27 cellular contexts compared by ENCODE assay signal in genomic region chr9:135739271-135740220, GRCh38. TPM values are rescaled to one million over a fixed set of nuclear protein-coding genes. Genes with fewer than 3 reads are reported as not detected.
DNase-seq lines count a peak whose midpoint lies in the region; ATAC-seq, FAIRE-seq and TF ChIP-seq lines count a peak whose summit lies in the region.
"Had no signal": no experiment of that assay in that cellular context is flagged by ENCODE, and none has a peak within 500 bp of the region (broad histone marks: within the 10 kb centered on the region; RNA-seq: fewer than 3 reads in every experiment).

No MANE protein-coding gene starts in this region.

- no peak for FAIRE-seq in astrocyte (lab: Jason Lieb, UNC)
- FAIRE-seq: A549, D721Med, GM12878, H54 had no signal

- H3K9ac ChIP-seq in astrocyte (ENCODE audit: low read length), result no peak overlapping the region
- no peak overlapping the region for H3K9ac ChIP-seq in neuronal stem cell (ENCODE audit: low read depth, low read length, poor library complexity)

- H4K91ac ChIP-seq in neuronal stem cell (ENCODE audit: low read depth, low read length, poor library complexity), result no peak overlapping the region

- H3K4me2 ChIP-seq in astrocyte (ENCODE audit: low read length) (no peak overlapping the region), neuronal stem cell (ENCODE audit: insufficient read depth, low read length, poor library complexity, severe bottlenecking) (no peak overlapping the region), GM23338 (no peak overlapping the region)
- H3K4me2 ChIP-seq: A549 had no signal

- H3K9me3 ChIP-seq in astrocyte (ENCODE audit: insufficient read depth, low read depth, low read length) (no peaks in the 10 kb centered on the region), neuronal stem cell (replicated peaks in 1 of 2; ENCODE audit: control insufficient read depth in 2 of 2, insufficient read depth in 1 of 2, low read depth in 1 of 2, low read length in 2 of 2) (no peaks in the 10 kb centered on the region)
- H3K9me3 ChIP-seq: A549; BE2C; BLaER1 treated with 17β-estradiol and CSF1 and Interleukin-3, amounts not matched to agents 10 nM and 100 nM; HAP-1 had no signal

- H3K27me3 Mint-ChIP-seq in astrocyte (ENCODE audit: low read depth, unreplicated experiment), result peaks cover 30% of the 10 kb centered on the region
- peaks cover 6% of the 10 kb centered on the region for H3K27me3 Mint-ChIP-seq in activated CD8-positive, alpha-beta memory T cell treated with anti-CD3 and anti-CD28 coated beads, Interleukin-2, amount 10 ng/mL, durations not matched to agents 7 days and 5 days
- peaks cover 4% of the 10 kb centered on the region for H3K27me3 Mint-ChIP-seq in GM23338 (ENCODE audit: insufficient read depth, low read depth, poor library complexity)

- in situ Hi-C loops in G401 (cut with HindIII; ENCODE audit: low sequenced_read_pairs), result no loop called here

- no peak overlapping the region for H3K23ac ChIP-seq in neuronal stem cell (ENCODE audit: low read depth, low read length, poor library complexity)

- H3K27ac Mint-ChIP-seq in astrocyte (ENCODE audit: unreplicated experiment), result peak overlapping the region; percentile 18
- no peak overlapping the region for H3K27ac Mint-ChIP-seq in activated CD8-positive, alpha-beta memory T cell treated with anti-CD3 and anti-CD28 coated beads, Interleukin-2, amount 10 ng/mL, durations not matched to agents 7 days and 5 days
- no peak overlapping the region for H3K27ac Mint-ChIP-seq in GM23338
- H3K27ac Mint-ChIP-seq: CD4-positive, alpha-beta T cell; CD8-positive, alpha-beta memory T cell had no signal

- WGBS in neuronal stem cell (ENCODE audit: extremely low coverage in 2 of 2, insufficient read length in 2 of 2, insufficient replicate concordance in 1 of 2), 2 donors, result no CpG with 5 or more reads among the region's 28 CpGs

- H2BK15ac ChIP-seq in neuronal stem cell (ENCODE audit: low read length), result peak overlapping the region; percentile 83

- H3F3A ChIP-seq in GM23338 (replicated peaks; ENCODE audit: low read depth), result no peaks in the 10 kb centered on the region

- H3K79me1 ChIP-seq in neuronal stem cell (ENCODE audit: low read depth, low read length), result peaks cover 2% of the 10 kb centered on the region

- H3K4me3 ChIP-seq in astrocyte (ENCODE audit: insufficient read depth, low read depth, low read length) (no peak overlapping the region), neuronal stem cell (ENCODE audit: low read length in 2 of 2) (no peak overlapping the region), GM23338 (no peak overlapping the region)
- H3K4me3 ChIP-seq: A549; BLaER1 treated with 17β-estradiol and CSF1 and Interleukin-3, amounts not matched to agents 10 nM and 100 nM; GM12878; HAP-1 had no signal

- peak overlapping the region; percentile 20 for H2AK5ac ChIP-seq in neuronal stem cell (ENCODE audit: low read depth, low read length)

- H3K18ac ChIP-seq in neuronal stem cell (ENCODE audit: low read length), result no peak overlapping the region

- TF ChIP-seq CTCF in astrocyte (IDR thresholded peaks at IDR 0.05; ENCODE audit: insufficient read depth, low read depth, low read length), result no peak
- TF ChIP-seq CTCF in GM23338 (conservative IDR thresholded peaks at IDR 0.05; ENCODE audit: low read depth in 2 of 2), result no peak

- no peak overlapping the region for H2BK120ac ChIP-seq in neuronal stem cell (ENCODE audit: low read depth, low read length)

- no peak overlapping the region for H3K14ac ChIP-seq in neuronal stem cell (ENCODE audit: low read length)

- H3K4me1 Mint-ChIP-seq in astrocyte (ENCODE audit: low read depth, unreplicated experiment), result no peaks in the 10 kb centered on the region
- no peaks in the 10 kb centered on the region for H3K4me1 Mint-ChIP-seq in activated CD8-positive, alpha-beta memory T cell treated with anti-CD3 and anti-CD28 coated beads, Interleukin-2, amount 10 ng/mL, durations not matched to agents 7 days and 5 days
- H3K4me1 Mint-ChIP-seq in GM23338, result peaks cover 4% of the 10 kb centered on the region; the same call in 2 of the 3 replicates
- H3K4me1 Mint-ChIP-seq: CD14-positive monocyte; CD8-positive, alpha-beta memory T cell had no signal

- no peak overlapping the region for H3K4ac ChIP-seq in neuronal stem cell (ENCODE audit: low read length)

- ATAC-seq in activated CD8-positive, alpha-beta memory T cell treated with anti-CD3 and anti-CD28 coated beads, Interleukin-2, amount 10 ng/mL, durations not matched to agents 7 days and 5 days, result no peak
- no peak for ATAC-seq in GM23338
- ATAC-seq: GM12878 had no signal

- no peaks in the 10 kb centered on the region for H4K20me1 ChIP-seq in astrocyte (ENCODE audit: insufficient read depth, low read length)
- no peaks in the 10 kb centered on the region for H4K20me1 ChIP-seq in GM23338 (replicated peaks; ENCODE audit: insufficient read depth)

- peak overlapping the region; percentile 63 for H2BK12ac ChIP-seq in neuronal stem cell (ENCODE audit: low read length)

- H2BK5ac ChIP-seq in neuronal stem cell (ENCODE audit: low read length), result no peak overlapping the region

- H3K36me3 Mint-ChIP-seq in astrocyte (ENCODE audit: low read depth, unreplicated experiment), result no peaks in the 10 kb centered on the region
- H3K36me3 Mint-ChIP-seq in activated CD8-positive, alpha-beta memory T cell treated with anti-CD3 and anti-CD28 coated beads, Interleukin-2, amount 10 ng/mL, durations not matched to agents 7 days and 5 days, result no peaks in the 10 kb centered on the region
- no peaks in the 10 kb centered on the region for H3K36me3 Mint-ChIP-seq in GM23338 (ENCODE audit: low read depth)
- H3K36me3 Mint-ChIP-seq: CD14-positive monocyte; CD8-positive, alpha-beta memory T cell had no signal

- no peaks in the 10 kb centered on the region for H3K36me3 ChIP-seq in astrocyte (ENCODE audit: insufficient read depth, low read length)
- H3K36me3 ChIP-seq in neuronal stem cell (replicated peaks in 1 of 2; ENCODE audit: control insufficient read depth in 2 of 2, insufficient read depth in 2 of 2, low read length in 2 of 2), result no peaks in the 10 kb centered on the region
- no peaks in the 10 kb centered on the region for H3K36me3 ChIP-seq in GM23338 (ENCODE audit: insufficient read depth)
- H3K36me3 ChIP-seq: BLaER1 treated with 17β-estradiol and CSF1 and Interleukin-3, amounts not matched to agents 10 nM and 100 nM; HAP-1 had no signal

- H2AFZ ChIP-seq in astrocyte (ENCODE audit: low read depth, low read length) (no peak overlapping the region), neuronal stem cell (ENCODE audit: low read length) (no peak overlapping the region), GM23338 (no peak overlapping the region)

- no peaks in the 10 kb centered on the region for H3K4me1 ChIP-seq in astrocyte (ENCODE audit: insufficient read depth, low read length)
- H3K4me1 ChIP-seq in neuronal stem cell (ENCODE audit: control insufficient read depth in 2 of 2, insufficient read depth in 1 of 2, low read depth in 1 of 2, low read length in 2 of 2), result peaks cover 0 to 6% of the 10 kb centered on the region in 2 donors
- no peaks in the 10 kb centered on the region for H3K4me1 ChIP-seq in GM23338 (ENCODE audit: insufficient read depth)
- H3K4me1 ChIP-seq: HAP-1 had no signal

- no peak overlapping the region for H3K4me3 Mint-ChIP-seq in astrocyte (ENCODE audit: unreplicated experiment)
- no peak overlapping the region for H3K4me3 Mint-ChIP-seq in activated CD8-positive, alpha-beta memory T cell treated with anti-CD3 and anti-CD28 coated beads, Interleukin-2, amount 10 ng/mL, durations not matched to agents 7 days and 5 days
- no peak overlapping the region for H3K4me3 Mint-ChIP-seq in GM23338
- H3K4me3 Mint-ChIP-seq: CD14-positive monocyte; CD4-positive, alpha-beta T cell; CD8-positive, alpha-beta memory T cell had no signal

- CTCF ChIA-PET in activated CD8-positive, alpha-beta memory T cell treated with anti-CD3 and anti-CD28 coated beads, Interleukin-2, amount 10 ng/mL, durations not matched to agents 7 days and 5 days (lab: Charles Lee), result no interaction called here

- intact Hi-C loops in posterior cingulate gyrus (cut with DNase I), result no loop called here

- H3K79me2 ChIP-seq in astrocyte (ENCODE audit: insufficient read depth, low read length) (no peaks in the 10 kb centered on the region), GM23338 (replicated peaks; ENCODE audit: insufficient read depth) (no peaks in the 10 kb centered on the region)

- H3K27me3 ChIP-seq in astrocyte (ENCODE audit: insufficient read depth, low read length) (peaks cover 4% of the 10 kb centered on the region), neuronal stem cell (ENCODE audit: control insufficient read depth in 3 of 3, insufficient read depth in 3 of 3, low read depth in 1 of 3, low read length in 3 of 3) (peaks cover 0 to 23% (median 14%) of the 10 kb centered on the region in 3 experiments), GM23338 (ENCODE audit: insufficient read depth) (no peaks in the 10 kb centered on the region; the same call in 1 of the 2 replicates)
- H3K27me3 ChIP-seq: BE2C had no signal

- no peaks in the 10 kb centered on the region for H3K9me2 ChIP-seq in GM23338 (ENCODE audit: insufficient read depth)

- H3K9me3 Mint-ChIP-seq in astrocyte (ENCODE audit: unreplicated experiment), result no peaks in the 10 kb centered on the region
- no peaks in the 10 kb centered on the region for H3K9me3 Mint-ChIP-seq in activated CD8-positive, alpha-beta memory T cell treated with anti-CD3 and anti-CD28 coated beads, Interleukin-2, amount 10 ng/mL, durations not matched to agents 7 days and 5 days (ENCODE audit: low read depth)
- H3K9me3 Mint-ChIP-seq in GM23338, result no peaks in the 10 kb centered on the region
- H3K9me3 Mint-ChIP-seq: CD14-positive monocyte; CD4-positive, alpha-beta T cell; CD8-positive, alpha-beta memory T cell had no signal

- DNase-seq in SIG-M5 treated with dmso at 0.1 percent for 504 hours (lab: John Stamatoyannopoulos, UW; ENCODE audit: unreplicated experiment) (peak; percentile 3), SIG-M5 (lab: John Stamatoyannopoulos, UW) (no peak), G401 (ENCODE audit: low spot score) (peak; percentile 72), astrocyte (ENCODE audit: low read depth) (no peak), neuronal stem cell (ENCODE audit: low spot score) (no peak), posterior cingulate gyrus (no peak), GM23338 (ENCODE audit: low spot score) (no peak)
- no peak for DNase-seq in activated CD8-positive, alpha-beta memory T cell treated with anti-CD3 and anti-CD28 coated beads, Interleukin-2, amount 10 ng/mL, durations not matched to agents 7 days and 5 days
- DNase-seq: 8988T; ACHN; AML-193; BE2C; CD4-positive, alpha-beta T cell; CD8-positive, alpha-beta memory T cell; DMS 273 treated with DMSO at 0.1 percent for 48 hours; DMS53; DMS79 treated with DMSO at 0.1 percent for 48 hours; GDM1; GOT3 had no signal

- H3K27ac ChIP-seq in astrocyte (ENCODE audit: low read depth, low read length) (no peak overlapping the region), neuronal stem cell (replicated peaks; ENCODE audit: low read length) (no peak overlapping the region), GM23338 (ENCODE audit: low read depth) (no peak overlapping the region)
- H3K27ac ChIP-seq: A549; BLaER1 treated with 17β-estradiol and CSF1 and Interleukin-3, amounts not matched to agents 10 nM and 100 nM had no signal

- no peak overlapping the region for H4K8ac ChIP-seq in neuronal stem cell (ENCODE audit: low read depth, low read length)

RNA-seq across cellular contexts. Expression of gene KCNT1, which starts 37.6 kb away (rescaled TPM):
- total RNA-seq in G401 (2014; rRNA removed; shearing (Covaris generic)), result not detected in 2 replicates
- not detected in 2 replicates for total RNA-seq in astrocyte
- polyA plus RNA-seq in neuronal stem cell (2013, experiment 1 of 2), result 0.10 TPM
- polyA plus RNA-seq in neuronal stem cell (2013, experiment 2 of 2), result 0.07 TPM
- not detected for total RNA-seq in activated CD8-positive, alpha-beta memory T cell treated with anti-CD3 and anti-CD28 coated beads, Interleukin-2, amount 10 ng/mL, durations not matched to agents 7 days and 5 days
- 0.12 and 0.28 TPM in 2 replicates for total RNA-seq in GM23338 (2014; rRNA removed; shearing (Covaris generic))
- 0.05 TPM in 2 replicates for polyA plus RNA-seq in GM23338 (2016; fragmentation: Nextera tagmentation; extraction: Ambion mirVana)
- total RNA-seq: CD8-positive, alpha-beta memory T cell; Daoy; GM12878 had no signal
- polyA plus RNA-seq: A549, CD14-positive monocyte, GM12878 had no signal

RNA-seq across cellular contexts. Expression of gene SOHLH1, which starts 40.3 kb away (rescaled TPM):
- total RNA-seq in G401 (2014; rRNA removed; shearing (Covaris generic)), result not detected in 2 replicates
- total RNA-seq in astrocyte, result not detected in 2 replicates
- not detected for polyA plus RNA-seq in neuronal stem cell (2013, experiment 1 of 2)
- polyA plus RNA-seq in neuronal stem cell (2013, experiment 2 of 2), result not detected
- total RNA-seq in activated CD8-positive, alpha-beta memory T cell treated with anti-CD3 and anti-CD28 coated beads, Interleukin-2, amount 10 ng/mL, durations not matched to agents 7 days and 5 days, result not detected
- total RNA-seq in GM23338 (2014; rRNA removed; shearing (Covaris generic)), result 0.21 TPM in 1 of 2 replicates, not detected in the other
- polyA plus RNA-seq in GM23338 (2016; fragmentation: Nextera tagmentation; extraction: Ambion mirVana), result not detected in 2 replicates
- total RNA-seq: CD4-positive, alpha-beta T cell; CD8-positive, alpha-beta memory T cell; Daoy; GM12878 had no signal
- polyA plus RNA-seq: A549; CD14-positive monocyte; CD8-positive, alpha-beta memory T cell; GM12878 had no signal

Comparison
In these comparisons a context has a peak if more than half of its experiments do, and no peak if none do; other contexts are left out.
1. DNase-seq: peak in SIG-M5 treated with dmso at 0.1 percent for 504 hours (single experiment) and G401 (single experiment); none in SIG-M5 (single experiment), astrocyte (single experiment), neuronal stem cell (single experiment), posterior cingulate gyrus (0 of 10), activated CD8-positive, alpha-beta memory T cell treated with anti-CD3 and anti-CD28 coated beads, Interleukin-2, amount 10 ng/mL, durations not matched to agents 7 days and 5 days (single experiment) and GM23338 (single experiment).